ENCODE assay signal across 25 cellular contexts in the genomic region with DNA sequence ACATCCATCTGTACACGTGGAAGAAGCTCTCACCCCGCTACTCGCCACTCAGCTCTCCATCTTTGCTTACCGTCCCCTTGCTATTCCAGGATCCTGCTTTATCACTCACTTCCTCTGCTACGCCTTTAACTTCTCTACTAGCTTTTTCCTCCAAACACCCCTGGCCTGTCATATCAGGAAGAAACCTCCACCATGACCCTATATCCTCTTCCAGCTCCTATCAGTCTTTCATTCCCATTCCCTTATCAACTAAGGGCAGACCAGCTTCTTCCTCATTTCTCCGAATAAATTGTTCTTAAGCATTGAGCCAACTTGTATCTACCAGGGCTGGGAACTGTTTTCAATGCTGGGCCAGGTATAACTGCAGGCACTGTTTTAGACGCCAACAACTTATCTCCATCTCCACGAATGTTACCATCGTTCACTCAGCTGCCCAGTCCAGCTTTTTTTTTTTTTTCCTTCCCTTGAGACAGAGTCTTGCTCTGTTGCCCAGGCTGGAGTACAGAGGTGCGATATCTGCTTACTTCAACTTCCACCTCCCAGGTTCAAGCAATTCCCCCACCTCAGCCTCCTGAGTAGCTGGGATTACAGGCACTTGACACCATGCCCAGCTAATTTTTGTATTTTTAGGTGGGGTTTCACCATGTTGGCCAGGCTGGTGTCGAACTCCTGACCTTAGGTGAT. TPM values are rescaled to one million over a fixed set of nuclear protein-coding genes. Genes with fewer than 3 reads are reported as not detected.
DNase-seq lines count a peak whose midpoint lies in the region; ATAC-seq, FAIRE-seq and TF ChIP-seq lines count a peak whose summit lies in the region.
"Had no signal": no experiment of that assay in that cellular context is flagged by ENCODE, and none has a peak within 500 bp of the region (broad histone marks: within the 10 kb centered on the region; RNA-seq: fewer than 3 reads in every experiment).

No MANE protein-coding gene starts in this region.

- peak; percentile 70 for TF ChIP-seq EP300 in K562 (IDR thresholded peaks at IDR 0.05; ENCODE audit: low read length)

- peak overlapping the region; percentile 2 to 55; a peak in 1 of 4 replicates for H3K9ac ChIP-seq in K562 (ENCODE audit: insufficient read depth in 1 of 2, low read depth in 2 of 2, low read length in 2 of 2)

- H3K9me3 ChIP-seq in K562 (replicated peaks; ENCODE audit: control insufficient read depth, insufficient read depth, low read depth, low read length), result no peaks in the 10 kb centered on the region
- H3K9me3 ChIP-seq: MG63 had no signal

- no peaks in the 10 kb centered on the region; the same call in 2 of the 3 replicates for H3K36me3 ChIP-seq in K562 (ENCODE audit: control insufficient read depth, insufficient read depth, low read length)
- H3K36me3 ChIP-seq: MG63 had no signal

- H3K4me2 ChIP-seq in K562 (ENCODE audit: insufficient read depth, low read length), result peak overlapping the region; percentile 75

- no peaks in the 10 kb centered on the region for H3K27me3 Mint-ChIP-seq in nephron (ENCODE audit: low read depth)
- H3K27me3 Mint-ChIP-seq: B cell; CD8-positive, alpha-beta memory T cell had no signal

- peak overlapping the region in 1 of 3 experiments; percentile 1 for H3K27ac Mint-ChIP-seq in nephron
- H3K27ac Mint-ChIP-seq: B cell had no signal

- no peak for TF ChIP-seq RAD21 in K562 (CRISPR knock-in tag; conservative IDR thresholded peaks at IDR 0.05 in 1 of 2, IDR thresholded peaks at IDR 0.05 in 1 of 2)

- H4K20me1 ChIP-seq in K562 (replicated peaks; ENCODE audit: control insufficient read depth, insufficient read depth, low read length), result no peaks in the 10 kb centered on the region

- intact Hi-C loops in K562 (cut with micrococcal nuclease), result loop anchor here (5.0 kb wide), 1 partner anchor 160 kb away; a partner anchor contains a TSS
- intact Hi-C loops in left colon (cut with DNase I, micrococcal nuclease), result loop anchor here in 1 of 2 donors (10.0 kb wide), 1 partner anchor 162 kb away; a partner anchor contains a TSS

- no peak; the same call in 1 of the 3 replicates for ATAC-seq in K562
- no peak for ATAC-seq in esophagus mucosa
- no peak for ATAC-seq in left colon
- no peak for ATAC-seq in activated CD4-positive, CD25-positive, alpha-beta regulatory T cell treated with anti-CD3 and anti-CD28 coated beads, Interleukin-2, amount 50 U/mL, for 24 hours
- ATAC-seq: HCT116, Panc1 had no signal

- peaks cover 27% of the 10 kb centered on the region for H3K79me2 ChIP-seq in K562 (ENCODE audit: control insufficient read depth, insufficient read depth, low read length)

- H3K27ac ChIP-seq in K562 (ENCODE audit: extremely low read depth, low read depth, low read length), result peak overlapping the region; percentile 41; the same call in 2 of the 3 replicates
- H3K27ac ChIP-seq: C4-2B, RWPE1 had no signal

- H3K4me1 ChIP-seq in K562 (replicated peaks in 1 of 2; ENCODE audit: control insufficient read depth in 2 of 2, insufficient read depth in 2 of 2, low read length in 2 of 2), result peaks cover 35 to 54% of the 10 kb centered on the region in 2 experiments; a peak in 4 of 5 replicates

- H3K27me3 ChIP-seq in K562 (ENCODE audit: control insufficient read depth in 2 of 2, insufficient read depth in 2 of 2, low read length in 2 of 2), result no peaks in the 10 kb centered on the region
- H3K27me3 ChIP-seq: MG63 had no signal

- H2AFZ ChIP-seq in K562 (ENCODE audit: low read depth, low read length), result peak overlapping the region; percentile 66

- TF ChIP-seq CTCF in K562 (IDR thresholded peaks at IDR 0.05 in 2 of 3, conservative IDR thresholded peaks at IDR 0.05 in 1 of 3; ENCODE audit: insufficient read depth in 2 of 3, low read depth in 1 of 3, low read length in 3 of 3) (no peak), nephron (IDR thresholded peaks at IDR 0.05; ENCODE audit: unreplicated experiment in 3 of 3) (no peak)

- TF ChIP-seq POLR2A in K562 (conservative IDR thresholded peaks at IDR 0.05), result no peak

- peak; percentile 36 for DNase-seq in CMK (ENCODE audit: low read depth)
- DNase-seq in OCI-M1 (lab: John Stamatoyannopoulos, UW), result peak; percentile 87
- DNase-seq in K562 (ENCODE audit: extremely low read depth in 1 of 4, low spot score in 3 of 4), result peak; percentile 27 to 74 (median 50)
- DNase-seq in left colon, result no peak
- no peak for DNase-seq in A172 (ENCODE audit: low spot score)
- DNase-seq: Calu3; CD8-positive, alpha-beta memory T cell; DMS153; DND-41; GOT3; KG1; MG63; NCI-H2029; NCI-H446 treated with DMSO at 0.1 percent for 48 hours; NCI-H526 treated with DMSO at 0.1 percent for 48 hours; SHP77 treated with DMSO at 0.1 percent for 48 hours had no signal

- no peaks in the 10 kb centered on the region for H3K9me3 Mint-ChIP-seq in nephron
- H3K9me3 Mint-ChIP-seq: CD8-positive, alpha-beta memory T cell had no signal

- FAIRE-seq in K562 (lab: Jason Lieb, UNC), result peak; percentile 79
- FAIRE-seq: GM12892 had no signal

- peaks cover 9% of the 10 kb centered on the region for H3K4me1 Mint-ChIP-seq in nephron

- BruUV-seq in K562 (replicated peaks; lab: Mats Ljungman, UMichigan), result no TSS peak

- 8% methylated on average over 11 of the region's 11 CpGs for WGBS in K562 (ENCODE audit: insufficient coverage, low coverage, missing lambda C conversion rate)

- CTCF ChIA-PET in K562 (lab: Yijun Ruan, JAX; ENCODE audit: low intra/inter-chr PET ratio), result no interaction called here

- no peak overlapping the region for H3K4me3 ChIP-seq in K562
- H3K4me3 ChIP-seq: MG63 had no signal

- peak overlapping the region; percentile 10 to 59 (median 55) for H3K4me3 Mint-ChIP-seq in nephron
- H3K4me3 Mint-ChIP-seq: B cell had no signal

- POLR2A ChIA-PET in K562 (lab: Yijun Ruan, JAX), result interaction anchor here (0.8 to 1.5 kb wide), 4 partner anchors 9 to 13 kb away, joined by 3 to 6 read pairs (median 5); no protein-coding TSS in a partner anchor

- in situ Hi-C loops in K562 (cut with MboI), result no loop called here

- H3K9me1 ChIP-seq in K562 (ENCODE audit: control insufficient read depth, insufficient read depth, low read length), result no peaks in the 10 kb centered on the region

- peaks cover 5% of the 10 kb centered on the region for H3K36me3 Mint-ChIP-seq in nephron (ENCODE audit: low read depth)

TF ChIP-seq in K562, 482 proteins besides CTCF, POLR2A, EP300 and RAD21 (continues in another document):
- TF ChIP-seq ZNF764 (CRISPR knock-in tag; IDR thresholded peaks at IDR 0.05; ENCODE audit: low read depth), result no peak

RNA-seq across cellular contexts. Expression of a gene that starts 4.3 kb away (rescaled TPM):
- total RNA-seq in K562 (2011; cell fraction: chromatin; rRNA removed; ENCODE audit: low replicate concordance), result 18.2 and 23.3 TPM in 2 replicates
- 13.7 and 15.2 TPM in 2 replicates for total RNA-seq in K562 (2011; cell fraction: nucleolus; rRNA removed)
- 13.3 and 25.6 TPM in 2 replicates for total RNA-seq in K562 (2011; cell fraction: nucleoplasm; rRNA removed)
- total RNA-seq in K562 (2014; rRNA removed) (4.9 and 6.4 TPM in 2 replicates), K562 (2014; rRNA removed; fragmentation: Illumina TruSeq; extraction: Trizol) (5.4 and 5.7 TPM in 2 replicates), K562 (2015; rRNA removed; fragmentation: Illumina TruSeq; extraction: Trizol) (5.3 and 5.6 TPM in 2 replicates), K562 (2021) (6.2 and 7.3 TPM in 2 replicates), esophagus mucosa (4.7 TPM), left colon (10 to 100 TPM; 11.0 to 13.8 TPM)
- polyA plus RNA-seq in K562 (2011; rRNA removed) (8.8 and 10.1 TPM in 2 replicates), K562 (2014; fragmentation: Illumina TruSeq; extraction: Trizol) (7.8 and 9.2 TPM in 2 replicates), K562 (2014; fragmentation: Nextera tagmentation; extraction: Ambion mirVana) (10 to 100 TPM in 1 of 2 experiments, 1 to 10 TPM in 1; 9.6 to 12.2 TPM), K562 (2014; rRNA removed) (4.7 and 5.2 TPM in 2 replicates)
- polyA plus RNA-seq in K562 (2011; cell fraction: cytosol; rRNA removed), result 5.8 and 10.0 TPM in 2 replicates
- 13.9 and 14.2 TPM in 2 replicates for polyA plus RNA-seq in K562 (2011; cell fraction: nucleus; rRNA removed)
- 4.5 and 5.6 TPM in 2 replicates for polyA plus RNA-seq in K562 (2012)
- polyA minus RNA-seq in K562 (2011; rRNA and poly(A)+ RNA removed), result 11.1 and 11.2 TPM in 2 replicates
- 3.5 and 10.8 TPM in 2 replicates for polyA minus RNA-seq in K562 (2011; cell fraction: cytosol; rRNA and poly(A)+ RNA removed)
- 12.0 and 14.2 TPM in 2 replicates for polyA minus RNA-seq in K562 (2011; cell fraction: nucleus; rRNA and poly(A)+ RNA removed)
- total RNA-seq in A172 (2014; rRNA removed; shearing (Covaris generic)), result 8.4 and 11.7 TPM in 2 replicates

RNA-seq across cellular contexts. Expression of a gene that starts 4.4 kb away (rescaled TPM):
- 52.3 and 57.2 TPM in 2 replicates for total RNA-seq in K562 (2011; cell fraction: chromatin; rRNA removed; ENCODE audit: low replicate concordance)
- 32.2 and 36.4 TPM in 2 replicates for total RNA-seq in K562 (2011; cell fraction: nucleolus; rRNA removed)
- 42.1 and 46.4 TPM in 2 replicates for total RNA-seq in K562 (2011; cell fraction: nucleoplasm; rRNA removed)
- total RNA-seq in K562 (2014; rRNA removed), result 31.9 and 33.7 TPM in 2 replicates
- 44.8 and 54.8 TPM in 2 replicates for total RNA-seq in K562 (2014; rRNA removed; fragmentation: Illumina TruSeq; extraction: Trizol)
- total RNA-seq in K562 (2015; rRNA removed; fragmentation: Illumina TruSeq; extraction: Trizol), result 53.1 and 53.4 TPM in 2 replicates
- total RNA-seq in K562 (2021), result 35.8 and 38.2 TPM in 2 replicates
- polyA plus RNA-seq in K562 (2011; rRNA removed), result 15.4 and 22.4 TPM in 2 replicates
- polyA plus RNA-seq in K562 (2011; cell fraction: cytosol; rRNA removed), result 9.7 and 11.0 TPM in 2 replicates
- 15.8 and 17.5 TPM in 2 replicates for polyA plus RNA-seq in K562 (2011; cell fraction: nucleus; rRNA removed)
- polyA plus RNA-seq in K562 (2012), result 18.9 and 30.8 TPM in 2 replicates
- polyA plus RNA-seq in K562 (2014; fragmentation: Illumina TruSeq; extraction: Trizol), result 43.0 and 57.6 TPM in 2 replicates
- 10 to 100 TPM; 39.3 to 50.9 TPM for polyA plus RNA-seq in K562 (2014; fragmentation: Nextera tagmentation; extraction: Ambion mirVana)
- 38.6 and 48.6 TPM in 2 replicates for polyA plus RNA-seq in K562 (2014; rRNA removed)
- 26.5 and 31.7 TPM in 2 replicates for polyA minus RNA-seq in K562 (2011; rRNA and poly(A)+ RNA removed)
- 12.3 and 13.9 TPM in 2 replicates for polyA minus RNA-seq in K562 (2011; cell fraction: cytosol; rRNA and poly(A)+ RNA removed)
- 10.8 and 15.9 TPM in 2 replicates for polyA minus RNA-seq in K562 (2011; cell fraction: nucleus; rRNA and poly(A)+ RNA removed)
- 15.5 TPM for total RNA-seq in esophagus mucosa
- total RNA-seq in left colon, result 10 to 100 TPM; 18.4 to 22.8 TPM
- 36.0 and 47.7 TPM in 2 replicates for total RNA-seq in A172 (2014; rRNA removed; shearing (Covaris generic))

Comparison
In these comparisons a context has a peak if more than half of its experiments do, and no peak if none do; other contexts are left out.
1. DNase-seq: peak in CMK (single experiment), OCI-M1 (single experiment) and K562 (4 of 4); none in left colon (0 of 2) and A172 (single experiment).